37 cellular contexts compared by ENCODE assay signal in the genomic region with DNA sequence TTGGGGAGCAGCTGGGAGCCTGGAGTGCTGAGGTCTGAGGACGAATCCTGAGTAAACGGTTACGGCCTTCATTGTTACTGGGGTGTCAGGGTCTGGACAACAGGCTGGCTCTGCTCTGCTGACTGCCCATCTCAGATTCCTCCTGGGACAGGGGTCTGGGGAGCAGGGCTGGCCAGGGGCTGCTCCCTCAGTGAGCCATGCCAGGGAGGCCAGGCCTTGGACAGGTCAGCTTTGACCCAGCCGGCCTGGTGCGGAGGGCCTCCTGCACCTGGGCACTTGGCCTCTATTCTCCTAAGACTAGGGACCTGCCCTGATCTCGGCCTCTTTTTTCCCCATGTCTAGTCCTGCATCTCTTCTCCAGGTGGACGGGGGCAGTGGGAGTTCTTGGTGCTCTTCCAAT. TPM values are rescaled to one million over a fixed set of nuclear protein-coding genes. Genes with fewer than 3 reads are reported as not detected.
"Had no signal": no experiment of that assay in that cellular context is flagged by ENCODE, and none has a peak within 500 bp of the region (broad histone marks: within the 10 kb centered on the region; RNA-seq: fewer than 3 reads in every experiment).

No MANE protein-coding gene starts in this region.

- H3K4me3 Mint-ChIP-seq: activated CD4-positive, alpha-beta memory T cell treated with anti-CD3 and anti-CD28 coated beads, Interleukin-2, amount 10 ng/mL, durations not matched to agents 7 days and 5 days; activated CD8-positive, alpha-beta memory T cell treated with anti-CD3 and anti-CD28 coated beads, Interleukin-2, amount 10 ng/mL, durations not matched to agents 7 days and 5 days; activated naive CD8-positive, alpha-beta T cell treated with anti-CD3 and anti-CD28 coated beads for 36 hours; central memory CD8-positive, alpha-beta T cell had no signal

- H3K27me3 Mint-ChIP-seq: activated CD4-positive, alpha-beta memory T cell treated with anti-CD3 and anti-CD28 coated beads, Interleukin-2, amount 10 ng/mL, durations not matched to agents 7 days and 5 days; activated CD8-positive, alpha-beta memory T cell treated with anti-CD3 and anti-CD28 coated beads, Interleukin-2, amount 10 ng/mL, durations not matched to agents 7 days and 5 days; activated naive CD8-positive, alpha-beta T cell treated with anti-CD3 and anti-CD28 coated beads for 36 hours had no signal

- H3K36me3 ChIP-seq: cardiac muscle cell, MG63, Peyer's patch, SJSA1 had no signal

- H3K9me3 Mint-ChIP-seq: activated CD4-positive, alpha-beta memory T cell treated with anti-CD3 and anti-CD28 coated beads, Interleukin-2, amount 10 ng/mL, durations not matched to agents 7 days and 5 days; activated naive CD8-positive, alpha-beta T cell treated with anti-CD3 and anti-CD28 coated beads for 36 hours; central memory CD8-positive, alpha-beta T cell had no signal

- H3K9ac ChIP-seq: SK-N-SH had no signal

- H3K9me3 ChIP-seq: MG63, Peyer's patch, SJSA1, SK-N-SH had no signal

- H3K36me3 Mint-ChIP-seq: activated CD8-positive, alpha-beta memory T cell treated with anti-CD3 and anti-CD28 coated beads, Interleukin-2, amount 10 ng/mL, durations not matched to agents 7 days and 5 days; activated naive CD8-positive, alpha-beta T cell treated with anti-CD3 and anti-CD28 coated beads for 36 hours had no signal

- DNase-seq: activated CD4-positive, alpha-beta memory T cell treated with anti-CD3 and anti-CD28 coated beads, Interleukin-2, amount 10 ng/mL, durations not matched to agents 7 days and 5 days; activated CD4-positive, alpha-beta T cell treated with anti-CD3 and anti-CD28 coated beads for 1 hour; activated CD4-positive, alpha-beta T cell treated with anti-CD3 and anti-CD28 coated beads for 48 hours; activated CD4-positive, CD25-positive, alpha-beta regulatory T cell; activated CD8-positive, alpha-beta memory T cell treated with anti-CD3 and anti-CD28 coated beads for 24 hours; activated CD8-positive, alpha-beta memory T cell treated with anti-CD3 and anti-CD28 coated beads, Interleukin-2, amount 10 ng/mL, durations not matched to agents 7 days and 5 days; activated CD8-positive, alpha-beta memory T cell treated with anti-CD3 and anti-CD28 coated beads, Interleukin-2, amount 50 U/mL, for 48 hours; activated effector memory CD4-positive, alpha-beta T cell treated with anti-CD3 and anti-CD28 coated beads, Interleukin-2, amount 50 U/mL, for 16 hours; activated naive CD4-positive, alpha-beta T cell; activated naive CD4-positive, alpha-beta T cell treated with anti-CD3 and anti-CD28 coated beads, Interleukin-2, amount 50 U/mL, for 16 hours; activated naive CD8-positive, alpha-beta T cell treated with anti-CD3 and anti-CD28 coated beads for 36 hours; activated T-cell treated with anti-CD3 and anti-CD28 coated beads, Interleukin-2, amount 50 U/mL, for 48 hours; amniotic stem cell; aorta; MG63; NCI-H1048; NCI-H1105 treated with DMSO at 0.1 percent for 48 hours; NCI-H1436 treated with DMSO at 0.1 percent for 48 hours; NCI-H1694 treated with DMSO at 0.1 percent for 48 hours; NCI-H2029; NCI-H345; NCI-H524 treated with DMSO at 0.1 percent for 48 hours; PC-3; Peyer's patch; RPMI8226; SHP77 treated with DMSO at 0.1 percent for 48 hours; SK-N-SH; SW 1271; T-helper 1 cell; T-helper 2 cell; T-helper 9 cell had no signal

- H3K4me2 ChIP-seq: SK-N-SH had no signal

- H3K9me2 ChIP-seq: SK-N-SH had no signal

- H3K4me1 ChIP-seq: SJSA1 had no signal

- H3K4me3 ChIP-seq: cardiac muscle cell, MG63, Peyer's patch, SJSA1 had no signal

- H3K27me3 ChIP-seq: cardiac muscle cell, MG63, Peyer's patch had no signal

- H3K27ac Mint-ChIP-seq: activated CD4-positive, alpha-beta memory T cell treated with anti-CD3 and anti-CD28 coated beads, Interleukin-2, amount 10 ng/mL, durations not matched to agents 7 days and 5 days; activated CD8-positive, alpha-beta memory T cell treated with anti-CD3 and anti-CD28 coated beads, Interleukin-2, amount 10 ng/mL, durations not matched to agents 7 days and 5 days; activated naive CD8-positive, alpha-beta T cell treated with anti-CD3 and anti-CD28 coated beads for 36 hours had no signal

- H3K4me1 Mint-ChIP-seq: activated CD4-positive, alpha-beta memory T cell treated with anti-CD3 and anti-CD28 coated beads, Interleukin-2, amount 10 ng/mL, durations not matched to agents 7 days and 5 days; activated CD8-positive, alpha-beta memory T cell treated with anti-CD3 and anti-CD28 coated beads, Interleukin-2, amount 10 ng/mL, durations not matched to agents 7 days and 5 days; activated naive CD8-positive, alpha-beta T cell treated with anti-CD3 and anti-CD28 coated beads for 36 hours had no signal

- H3K27ac ChIP-seq: cardiac muscle cell, Peyer's patch, SJSA1, VCaP had no signal

RNA-seq across cellular contexts. Expression of a gene that starts 44.9 kb away (rescaled TPM):
- total RNA-seq: activated CD4-positive, alpha-beta memory T cell treated with anti-CD3 and anti-CD28 coated beads, Interleukin-2, amount 10 ng/mL, durations not matched to agents 7 days and 5 days; activated CD8-positive, alpha-beta memory T cell treated with anti-CD3 and anti-CD28 coated beads, Interleukin-2, amount 10 ng/mL, durations not matched to agents 7 days and 5 days; aorta; chondrocyte; NCI-H460; SJSA1 had no signal
- polyA plus RNA-seq: aorta had no signal
